ENCODE assay signal across 18 cellular contexts in genomic region chr1:180532854-180533253, GRCh38. TPM values are rescaled to one million over a fixed set of nuclear protein-coding genes. Genes with fewer than 3 reads are reported as not detected.
DNase-seq lines count a peak whose midpoint lies in the region; ATAC-seq, FAIRE-seq and TF ChIP-seq lines count a peak whose summit lies in the region.
"Had no signal": no experiment of that assay in that cellular context is flagged by ENCODE, and none has a peak within 500 bp of the region (broad histone marks: within the 10 kb centered on the region; RNA-seq: fewer than 3 reads in every experiment).

No MANE protein-coding gene starts in this region.

- H3K4me3 Mint-ChIP-seq in GM23338 (no peak overlapping the region), neural progenitor cell (no peak overlapping the region)
- H3K4me3 Mint-ChIP-seq: CD8-positive, alpha-beta memory T cell; H9 had no signal

- H3K27me3 ChIP-seq in GM23338 (ENCODE audit: insufficient read depth): no peaks in the 10 kb centered on the region
- H3K27me3 ChIP-seq in neural progenitor cell: no peaks in the 10 kb centered on the region
- H3K27me3 ChIP-seq: SJCRH30 had no signal

- no peak overlapping the region for H3K27ac Mint-ChIP-seq in GM23338
- no peak overlapping the region for H3K27ac Mint-ChIP-seq in neural progenitor cell
- H3K27ac Mint-ChIP-seq: H9 had no signal

- H4K20me1 ChIP-seq in GM23338 (replicated peaks; ENCODE audit: insufficient read depth) (no peaks in the 10 kb centered on the region), neural progenitor cell (ENCODE audit: low read depth) (no peaks in the 10 kb centered on the region)

- ATAC-seq in GM23338 (no peak), GM19397 (IDR thresholded peaks at IDR 0.05; ENCODE audit: unreplicated experiment) (no peak)

- peak; percentile 43 for FAIRE-seq in TTC549 (lab: Jason Lieb, UNC)

- H3K27me3 Mint-ChIP-seq in GM23338 (ENCODE audit: insufficient read depth, low read depth, poor library complexity) (peaks cover 3% of the 10 kb centered on the region), neural progenitor cell (ENCODE audit: insufficient read depth, low read depth) (peaks cover 8% of the 10 kb centered on the region)

- no peaks in the 10 kb centered on the region for H3K9me3 ChIP-seq in neural progenitor cell (ENCODE audit: low read depth)
- H3K9me3 ChIP-seq: SJCRH30 had no signal

- H3F3A ChIP-seq in GM23338 (replicated peaks; ENCODE audit: low read depth) (no peaks in the 10 kb centered on the region), neural progenitor cell (ENCODE audit: low read depth) (no peaks in the 10 kb centered on the region)

- H3K9me2 ChIP-seq in GM23338 (ENCODE audit: insufficient read depth): no peaks in the 10 kb centered on the region

- H3K4me3 ChIP-seq in GM23338 (no peak overlapping the region), neural progenitor cell (no peak overlapping the region)
- H3K4me3 ChIP-seq: SJCRH30 had no signal

- H3K4me1 ChIP-seq in GM23338 (ENCODE audit: insufficient read depth): 0 out of 2 replicates have a peak, but pooled peaks cover 5% of the 10 kb centered on the region
- no peaks in the 10 kb centered on the region for H3K4me1 ChIP-seq in neural progenitor cell
- H3K4me1 ChIP-seq: SJCRH30 had no signal

- no peaks in the 10 kb centered on the region for H3K79me2 ChIP-seq in GM23338 (replicated peaks; ENCODE audit: insufficient read depth)
- H3K79me2 ChIP-seq in neural progenitor cell (ENCODE audit: low read depth): no peaks in the 10 kb centered on the region

- no peak overlapping the region for H3K9ac ChIP-seq in neural progenitor cell
- H3K9ac ChIP-seq: KMS-11 had no signal

- no peak overlapping the region for H3K27ac ChIP-seq in GM23338 (ENCODE audit: low read depth)
- H3K27ac ChIP-seq in neural progenitor cell: no peak overlapping the region
- H3K27ac ChIP-seq: C4-2B, HL-60, KMS-11, SJCRH30 had no signal

- no peak for TF ChIP-seq CTCF in GM23338 (conservative IDR thresholded peaks at IDR 0.05; ENCODE audit: low read depth in 2 of 2)
- TF ChIP-seq CTCF in neural progenitor cell (IDR thresholded peaks at IDR 0.05): no peak

- no peaks in the 10 kb centered on the region for H3K9me3 Mint-ChIP-seq in GM23338
- no peaks in the 10 kb centered on the region for H3K9me3 Mint-ChIP-seq in neural progenitor cell
- H3K9me3 Mint-ChIP-seq: CD8-positive, alpha-beta memory T cell; H9 had no signal

- H3K36me3 Mint-ChIP-seq in GM23338 (ENCODE audit: low read depth) (no peaks in the 10 kb centered on the region), neural progenitor cell (no peaks in the 10 kb centered on the region)
- H3K36me3 Mint-ChIP-seq: CD8-positive, alpha-beta memory T cell had no signal

- H2AFZ ChIP-seq in GM23338: peak overlapping the region; percentile 35
- peak overlapping the region; percentile 92 for H2AFZ ChIP-seq in neural progenitor cell (replicated peaks)

- H3K4me1 Mint-ChIP-seq in GM23338 (peaks cover 8% of the 10 kb centered on the region; the same call in 2 of the 3 replicates), neural progenitor cell (peaks cover 24% of the 10 kb centered on the region)
- H3K4me1 Mint-ChIP-seq: CD8-positive, alpha-beta memory T cell had no signal

- peak; percentile 12 for DNase-seq in NCI-H82 (lab: John Stamatoyannopoulos, UW)
- DNase-seq in NCI-H82 treated with DMSO at 0.1 percent for 48 hours (lab: John Stamatoyannopoulos, UW; ENCODE audit: unreplicated experiment): no peak
- no peak for DNase-seq in GM23338 (ENCODE audit: low spot score)
- DNase-seq in neural progenitor cell (ENCODE audit: low spot score): no peak
- no peak for DNase-seq in stimulated activated CD4-positive, alpha-beta T cell treated with anti-CD3 and anti-CD28 coated beads, Interleukin-4, amount 100 ng/mL, for 24 hours
- no peak for DNase-seq in DMS53 (lab: John Stamatoyannopoulos, UW)
- DNase-seq: DMS153 had no signal

- H3K4me2 ChIP-seq in GM23338 (no peak overlapping the region), neural progenitor cell (no peak overlapping the region)
- H3K4me2 ChIP-seq: KMS-11 had no signal

- H3K36me3 ChIP-seq in GM23338 (ENCODE audit: insufficient read depth): no peaks in the 10 kb centered on the region
- H3K36me3 ChIP-seq in neural progenitor cell: no peaks in the 10 kb centered on the region
- H3K36me3 ChIP-seq: SJCRH30 had no signal

TF ChIP-seq in GM23338, 12 proteins besides CTCF, POLR2A, EP300 and RAD21 (continues in another document):
- TF ChIP-seq ETS1 (IDR thresholded peaks at IDR 0.05): no peak
- TF ChIP-seq STAT1 (IDR thresholded peaks at IDR 0.05; ENCODE audit: unreplicated experiment): no peak
- TF ChIP-seq ZNF114 (CRISPR knock-in tag; IDR thresholded peaks at IDR 0.05): no peak
- no peak for TF ChIP-seq EZH2phosphoT487 (IDR thresholded peaks at IDR 0.05; ENCODE audit: unreplicated experiment)
- no peak for TF ChIP-seq CREB1 (CRISPR knock-in tag; IDR thresholded peaks at IDR 0.05; ENCODE audit: low read depth)
- no peak for TF ChIP-seq JUNB (IDR thresholded peaks at IDR 0.05; ENCODE audit: unreplicated experiment)
- TF ChIP-seq ZNF462 (CRISPR knock-in tag; IDR thresholded peaks at IDR 0.05): no peak
- no peak for TF ChIP-seq NANOG (IDR thresholded peaks at IDR 0.05; ENCODE audit: borderline replicate concordance)

RNA-seq across cellular contexts. Expression of gene OVAAL, which starts 25.9 kb away (rescaled TPM):
- total RNA-seq in GM23338 (2014; rRNA removed; shearing (Covaris generic)): not detected in 2 replicates
- polyA plus RNA-seq in GM23338 (2016; fragmentation: Nextera tagmentation; extraction: Ambion mirVana): not detected in 2 replicates
- not detected in 2 replicates for total RNA-seq in neural progenitor cell (ENCODE audit: low replicate concordance)
- total RNA-seq: Calu3; CD8-positive, alpha-beta memory T cell; H9; HT-29; SJCRH30 had no signal
- polyA plus RNA-seq: AG04450; CD8-positive, alpha-beta memory T cell had no signal

RNA-seq across cellular contexts. Expression of gene ACBD6, which starts 30.5 kb away (rescaled TPM):
- 65.9 and 75.7 TPM in 2 replicates for total RNA-seq in GM23338 (2014; rRNA removed; shearing (Covaris generic))
- 88.8 and 91.5 TPM in 2 replicates for polyA plus RNA-seq in GM23338 (2016; fragmentation: Nextera tagmentation; extraction: Ambion mirVana)
- total RNA-seq in neural progenitor cell (ENCODE audit: low replicate concordance): 36.8 and 53.9 TPM in 2 replicates
